Comparison of ENCODE assay signal across 1 cellular context in the genomic region with DNA sequence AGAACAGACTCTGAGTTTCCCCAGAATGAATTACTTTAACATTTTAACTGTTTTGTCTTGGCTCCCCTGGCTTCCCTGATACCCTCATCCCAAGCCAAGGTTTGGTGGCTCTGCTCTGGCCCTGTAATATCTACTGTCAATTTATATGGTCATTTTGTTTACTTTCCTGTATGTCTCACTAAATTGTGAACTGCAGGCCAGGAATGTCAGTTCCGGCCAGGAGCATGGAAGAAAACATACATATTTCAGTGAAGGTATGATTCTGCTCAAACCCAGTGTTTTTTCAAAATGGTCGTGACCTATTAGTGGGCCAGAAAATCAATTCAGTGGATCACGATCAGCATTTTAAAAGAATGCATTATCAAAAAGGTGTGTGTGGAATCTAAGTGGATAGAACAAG.
TF ChIP-seq lines count a peak whose summit lies in the region.

No MANE protein-coding gene starts in this region.

TF ChIP-seq in HepG2, 621 proteins besides CTCF, POLR2A, EP300 and RAD21:
- TF ChIP-seq, protein P1, sequence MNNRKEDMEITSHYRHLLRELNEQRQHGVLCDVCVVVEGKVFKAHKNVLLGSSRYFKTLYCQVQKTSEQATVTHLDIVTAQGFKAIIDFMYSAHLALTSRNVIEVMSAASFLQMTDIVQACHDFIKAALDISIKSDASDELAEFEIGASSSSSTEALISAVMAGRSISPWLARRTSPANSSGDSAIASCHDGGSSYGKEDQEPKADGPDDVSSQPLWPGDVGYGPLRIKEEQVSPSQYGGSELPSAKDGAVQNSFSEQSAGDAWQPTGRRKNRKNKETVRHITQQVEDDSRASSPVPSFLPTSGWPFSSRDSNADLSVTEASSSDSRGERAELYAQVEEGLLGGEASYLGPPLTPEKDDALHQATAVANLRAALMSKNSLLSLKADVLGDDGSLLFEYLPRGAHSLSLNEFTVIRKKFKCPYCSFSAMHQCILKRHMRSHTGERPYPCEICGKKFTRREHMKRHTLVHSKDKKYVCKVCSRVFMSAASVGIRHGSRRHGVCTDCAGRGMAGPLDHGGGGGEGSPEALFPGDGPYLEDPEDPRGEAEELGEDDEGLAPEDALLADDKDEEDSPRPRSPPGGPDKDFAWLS (CRISPR knock-in tag; IDR thresholded peaks at IDR 0.05; ENCODE audit: borderline replicate concordance) = no peak
- TF ChIP-seq ZNF17 (CRISPR knock-in tag; IDR thresholded peaks at IDR 0.05) (no peak), ZSCAN12 (CRISPR knock-in tag; IDR thresholded peaks at IDR 0.05) (no peak), SALL1 (CRISPR knock-in tag; IDR thresholded peaks at IDR 0.05) (no peak), ZFAT (CRISPR knock-in tag; conservative IDR thresholded peaks at IDR 0.05) (no peak), ZBTB20 (CRISPR knock-in tag; IDR thresholded peaks at IDR 0.05; ENCODE audit: borderline replicate concordance, low read depth) (no peak), NONO (IDR thresholded peaks at IDR 0.05) (no peak), NONO (CRISPR knock-in tag; conservative IDR thresholded peaks at IDR 0.05) (no peak), ZFP36 (IDR thresholded peaks at IDR 0.05; ENCODE audit: borderline replicate concordance, low read depth, low read length, partially characterized antibody) (no peak), ZNF230 (CRISPR knock-in tag; IDR thresholded peaks at IDR 0.05) (no peak), KMT2A (CRISPR knock-in tag; IDR thresholded peaks at IDR 0.05) (no peak), ERF (CRISPR knock-in tag; IDR thresholded peaks at IDR 0.05) (no peak), KDM5A (IDR thresholded peaks at IDR 0.05; ENCODE audit: borderline replicate concordance, low read length) (no peak), NFYB (CRISPR knock-in tag; IDR thresholded peaks at IDR 0.05) (no peak)
- TF ChIP-seq, protein P2, sequence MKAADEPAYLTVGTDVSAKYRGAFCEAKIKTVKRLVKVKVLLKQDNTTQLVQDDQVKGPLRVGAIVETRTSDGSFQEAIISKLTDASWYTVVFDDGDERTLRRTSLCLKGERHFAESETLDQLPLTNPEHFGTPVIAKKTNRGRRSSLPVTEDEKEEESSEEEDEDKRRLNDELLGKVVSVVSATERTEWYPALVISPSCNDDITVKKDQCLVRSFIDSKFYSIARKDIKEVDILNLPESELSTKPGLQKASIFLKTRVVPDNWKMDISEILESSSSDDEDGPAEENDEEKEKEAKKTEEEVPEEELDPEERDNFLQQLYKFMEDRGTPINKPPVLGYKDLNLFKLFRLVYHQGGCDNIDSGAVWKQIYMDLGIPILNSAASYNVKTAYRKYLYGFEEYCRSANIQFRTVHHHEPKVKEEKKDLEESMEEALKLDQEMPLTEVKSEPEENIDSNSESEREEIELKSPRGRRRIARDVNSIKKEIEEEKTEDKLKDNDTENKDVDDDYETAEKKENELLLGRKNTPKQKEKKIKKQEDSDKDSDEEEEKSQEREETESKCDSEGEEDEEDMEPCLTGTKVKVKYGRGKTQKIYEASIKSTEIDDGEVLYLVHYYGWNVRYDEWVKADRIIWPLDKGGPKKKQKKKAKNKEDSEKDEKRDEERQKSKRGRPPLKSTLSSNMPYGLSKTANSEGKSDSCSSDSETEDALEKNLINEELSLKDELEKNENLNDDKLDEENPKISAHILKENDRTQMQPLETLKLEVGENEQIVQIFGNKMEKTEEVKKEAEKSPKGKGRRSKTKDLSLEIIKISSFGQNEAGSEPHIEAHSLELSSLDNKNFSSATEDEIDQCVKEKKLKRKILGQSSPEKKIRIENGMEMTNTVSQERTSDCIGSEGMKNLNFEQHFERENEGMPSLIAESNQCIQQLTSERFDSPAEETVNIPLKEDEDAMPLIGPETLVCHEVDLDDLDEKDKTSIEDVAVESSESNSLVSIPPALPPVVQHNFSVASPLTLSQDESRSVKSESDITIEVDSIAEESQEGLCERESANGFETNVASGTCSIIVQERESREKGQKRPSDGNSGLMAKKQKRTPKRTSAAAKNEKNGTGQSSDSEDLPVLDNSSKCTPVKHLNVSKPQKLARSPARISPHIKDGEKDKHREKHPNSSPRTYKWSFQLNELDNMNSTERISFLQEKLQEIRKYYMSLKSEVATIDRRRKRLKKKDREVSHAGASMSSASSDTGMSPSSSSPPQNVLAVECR (CRISPR knock-in tag; IDR thresholded peaks at IDR 0.05; ENCODE audit: borderline replicate concordance) = no peak
- TF ChIP-seq, protein P3, sequence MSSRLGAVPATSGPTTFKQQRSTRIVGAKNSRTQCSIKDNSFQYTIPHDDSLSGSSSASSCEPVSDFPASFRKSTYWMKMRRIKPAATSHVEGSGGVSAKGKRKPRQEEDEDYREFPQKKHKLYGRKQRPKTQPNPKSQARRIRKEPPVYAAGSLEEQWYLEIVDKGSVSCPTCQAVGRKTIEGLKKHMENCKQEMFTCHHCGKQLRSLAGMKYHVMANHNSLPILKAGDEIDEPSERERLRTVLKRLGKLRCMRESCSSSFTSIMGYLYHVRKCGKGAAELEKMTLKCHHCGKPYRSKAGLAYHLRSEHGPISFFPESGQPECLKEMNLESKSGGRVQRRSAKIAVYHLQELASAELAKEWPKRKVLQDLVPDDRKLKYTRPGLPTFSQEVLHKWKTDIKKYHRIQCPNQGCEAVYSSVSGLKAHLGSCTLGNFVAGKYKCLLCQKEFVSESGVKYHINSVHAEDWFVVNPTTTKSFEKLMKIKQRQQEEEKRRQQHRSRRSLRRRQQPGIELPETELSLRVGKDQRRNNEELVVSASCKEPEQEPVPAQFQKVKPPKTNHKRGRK (CRISPR knock-in tag; IDR thresholded peaks at IDR 0.05) = no peak
- TF ChIP-seq, protein P4, sequence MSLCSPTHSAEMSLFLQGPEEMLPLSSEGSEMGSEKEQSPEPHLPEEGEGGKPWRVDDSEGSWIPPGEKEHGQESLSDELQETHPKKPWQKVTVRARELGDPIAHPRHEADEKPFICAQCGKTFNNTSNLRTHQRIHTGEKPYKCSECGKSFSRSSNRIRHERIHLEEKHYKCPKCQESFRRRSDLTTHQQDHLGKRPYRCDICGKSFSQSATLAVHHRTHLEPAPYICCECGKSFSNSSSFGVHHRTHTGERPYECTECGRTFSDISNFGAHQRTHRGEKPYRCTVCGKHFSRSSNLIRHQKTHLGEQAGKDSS (CRISPR knock-in tag; IDR thresholded peaks at IDR 0.05; ENCODE audit: borderline replicate concordance, low read depth) = no peak
- TF ChIP-seq, protein P5, sequence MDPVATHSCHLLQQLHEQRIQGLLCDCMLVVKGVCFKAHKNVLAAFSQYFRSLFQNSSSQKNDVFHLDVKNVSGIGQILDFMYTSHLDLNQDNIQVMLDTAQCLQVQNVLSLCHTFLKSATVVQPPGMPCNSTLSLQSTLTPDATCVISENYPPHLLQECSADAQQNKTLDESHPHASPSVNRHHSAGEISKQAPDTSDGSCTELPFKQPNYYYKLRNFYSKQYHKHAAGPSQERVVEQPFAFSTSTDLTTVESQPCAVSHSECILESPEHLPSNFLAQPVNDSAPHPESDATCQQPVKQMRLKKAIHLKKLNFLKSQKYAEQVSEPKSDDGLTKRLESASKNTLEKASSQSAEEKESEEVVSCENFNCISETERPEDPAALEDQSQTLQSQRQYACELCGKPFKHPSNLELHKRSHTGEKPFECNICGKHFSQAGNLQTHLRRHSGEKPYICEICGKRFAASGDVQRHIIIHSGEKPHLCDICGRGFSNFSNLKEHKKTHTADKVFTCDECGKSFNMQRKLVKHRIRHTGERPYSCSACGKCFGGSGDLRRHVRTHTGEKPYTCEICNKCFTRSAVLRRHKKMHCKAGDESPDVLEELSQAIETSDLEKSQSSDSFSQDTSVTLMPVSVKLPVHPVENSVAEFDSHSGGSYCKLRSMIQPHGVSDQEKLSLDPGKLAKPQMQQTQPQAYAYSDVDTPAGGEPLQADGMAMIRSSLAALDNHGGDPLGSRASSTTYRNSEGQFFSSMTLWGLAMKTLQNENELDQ (CRISPR knock-in tag; IDR thresholded peaks at IDR 0.05; ENCODE audit: borderline replicate concordance) = no peak
TF ChIP-seq in HepG2: peak in this region for 0.
